In the genomic region with DNA sequence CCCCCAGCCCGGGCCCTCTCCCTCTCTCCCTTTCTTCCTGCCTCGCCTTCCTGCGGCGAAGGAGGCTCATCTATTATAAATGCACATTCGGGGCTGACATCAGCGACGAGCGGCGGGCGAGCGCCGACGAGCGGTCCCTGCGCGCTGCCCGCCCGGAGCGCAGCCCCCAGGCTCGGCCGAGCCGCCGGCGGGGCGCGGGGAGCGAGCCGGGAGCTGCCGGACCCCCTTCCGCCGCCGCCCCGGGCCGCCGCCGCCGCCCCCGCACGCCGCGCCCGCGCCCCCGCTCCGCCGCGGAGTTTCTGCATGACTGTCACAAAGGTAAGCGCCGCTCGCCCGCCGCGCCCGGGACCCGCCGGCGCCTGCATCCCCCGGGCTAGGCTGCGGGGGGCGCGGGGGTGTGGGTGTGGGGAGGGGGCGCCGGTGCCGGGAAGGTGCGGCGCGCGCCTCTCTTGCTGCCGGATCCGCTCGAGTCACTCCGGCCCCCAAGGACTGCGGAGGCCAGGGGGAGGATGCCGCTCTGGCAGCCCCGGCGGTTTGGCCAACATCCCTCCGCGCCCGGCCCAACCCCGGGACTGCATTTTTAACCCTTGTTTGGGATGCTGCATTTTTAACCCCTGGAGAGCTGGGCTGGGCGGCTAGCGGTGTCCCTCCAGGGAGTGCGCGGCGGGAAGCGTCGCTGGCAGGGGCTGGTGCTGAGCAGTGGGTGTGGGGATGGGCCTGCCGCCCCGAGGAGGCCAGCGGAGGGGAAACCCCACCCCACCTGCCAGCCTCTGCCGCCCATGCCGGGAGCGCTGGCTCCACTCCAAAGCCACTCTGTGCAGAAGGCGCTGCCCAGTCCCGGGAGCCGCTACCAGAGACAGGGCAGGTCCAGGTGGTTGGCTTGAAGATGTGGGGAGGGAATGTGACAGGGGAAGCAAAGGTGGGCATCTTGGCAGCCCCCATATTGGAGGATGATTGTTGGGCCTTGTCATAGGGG, we compare ENCODE assay signal across 8 cellular contexts. TPM values are rescaled to one million over a fixed set of nuclear protein-coding genes. Genes with fewer than 3 reads are reported as not detected.
DNase-seq lines count a peak whose midpoint lies in the region; ATAC-seq and TF ChIP-seq lines count a peak whose summit lies in the region.

Gene CORO2B (plus strand): TSS at position 34 of the 976 bp plus-strand sequence. CDS start 270 bp downstream, at position 304.

- no peak within 1 kb of the TSS for H3K27ac ChIP-seq in DOHH2 (ENCODE audit: low read depth, low read length)

- TF ChIP-seq CTCF in DOHH2 (IDR thresholded peaks at IDR 0.05; ENCODE audit: low read depth, low read length, poor library complexity, severe bottlenecking) = no peak

- no peaks in the 10 kb centered on the region for H3K9me2 ChIP-seq in DOHH2 (replicated peaks; ENCODE audit: control insufficient read depth, low read length)

- H3K27ac Mint-ChIP-seq in activated naive CD4-positive, alpha-beta T cell treated with anti-CD3 and anti-CD28 coated beads, Interleukin-2, amount 50 U/mL, for 72 hours = no peak within 1 kb of the TSS

- H3K4me3 ChIP-seq in DOHH2 (ENCODE audit: low read length) = peak within 1 kb of the TSS; percentile 74

- peak within 1 kb of the TSS; percentile 96 for H3K4me2 ChIP-seq in DOHH2 (ENCODE audit: low read length)

- peak; percentile 12 to 36 for ATAC-seq in activated naive CD4-positive, alpha-beta T cell treated with anti-CD3 and anti-CD28 coated beads, Interleukin-2, amount 50 U/mL, for 72 hours
- ATAC-seq in left ventricle myocardium superior (peak; percentile 50), GM21360 (IDR thresholded peaks at IDR 0.05; ENCODE audit: unreplicated experiment) (no peak), GM18511 (IDR thresholded peaks at IDR 0.05; ENCODE audit: unreplicated experiment) (no peak)

- H3K4me1 ChIP-seq in DOHH2 (ENCODE audit: control insufficient read depth, low read length) = peaks cover 11% of the 10 kb centered on the region

- H3K36me3 Mint-ChIP-seq in activated naive CD4-positive, alpha-beta T cell treated with anti-CD3 and anti-CD28 coated beads, Interleukin-2, amount 50 U/mL, for 72 hours = peaks cover 5 to 8% of the 10 kb centered on the region in 2 donors

- H3K9me3 Mint-ChIP-seq in activated naive CD4-positive, alpha-beta T cell treated with anti-CD3 and anti-CD28 coated beads, Interleukin-2, amount 50 U/mL, for 72 hours = no peaks in the 10 kb centered on the region

- no peaks in the 10 kb centered on the region for H3K36me3 ChIP-seq in DOHH2 (ENCODE audit: control insufficient read depth, low read length)

- H3K27me3 ChIP-seq in DOHH2 (ENCODE audit: control insufficient read depth, low read length) = peaks cover 52% of the 10 kb centered on the region

- no peaks in the 10 kb centered on the region for H4K20me1 ChIP-seq in DOHH2 (ENCODE audit: control insufficient read depth, insufficient read depth, low read depth, low read length)

- no peaks in the 10 kb centered on the region for H3K79me2 ChIP-seq in DOHH2 (ENCODE audit: control insufficient read depth, low read length)

- peak; percentile 50 for DNase-seq in NCI-H1092 (lab: John Stamatoyannopoulos, UW)
- DNase-seq in activated naive CD4-positive, alpha-beta T cell treated with anti-CD3 and anti-CD28 coated beads, Interleukin-2, amount 50 U/mL, for 72 hours (ENCODE audit: low spot score in 2 of 2) = peak in 1 of 2 donors; percentile 26
- peak; percentile 78 for DNase-seq in left ventricle myocardium superior
- peak; percentile 34 for DNase-seq in pons (ENCODE audit: low spot score)
- no peak for DNase-seq in MV-4-11 (lab: John Stamatoyannopoulos, UW)

- intact Hi-C loops in left ventricle myocardium superior (cut with micrococcal nuclease) = loop anchor here (10.0 kb wide), 1 partner anchor 246 kb away; the partner anchor contains the start of gene ANP32A

- H3F3A ChIP-seq in DOHH2 (ENCODE audit: control insufficient read depth, insufficient read depth) = no peaks in the 10 kb centered on the region

- no peaks in the 10 kb centered on the region for H3K9me3 ChIP-seq in DOHH2 (ENCODE audit: control insufficient read depth, insufficient read depth, low read length)

RNA-seq across cellular contexts. Expression of gene CORO2B, which starts in this region (rescaled TPM):
- total RNA-seq in activated naive CD4-positive, alpha-beta T cell treated with anti-CD3 and anti-CD28 coated beads, Interleukin-2, amount 50 U/mL, for 72 hours = under 1 TPM in 1 of 2 donors, not detected in 1; 0.07 TPM
- 5.9 TPM for total RNA-seq in left ventricle myocardium superior

Comparison
In these comparisons a context has a peak if more than half of its experiments do, and no peak if none do; other contexts are left out.
1. Peak in ATAC-seq in activated naive CD4-positive, alpha-beta T cell treated with anti-CD3 and anti-CD28 coated beads, Interleukin-2, amount 50 U/mL, for 72 hours; RNA of the gene not detected or under 1 TPM.